ENCODE assay signal across 8 cellular contexts in genomic region chr14:23120405-23121251, GRCh38. TPM values are rescaled to one million over a fixed set of nuclear protein-coding genes. Genes with fewer than 3 reads are reported as not detected.
DNase-seq lines count a peak whose midpoint lies in the region; ATAC-seq and TF ChIP-seq lines count a peak whose summit lies in the region.

No MANE protein-coding gene starts in this region.

- 16 to 21% (median 19%) methylated on average over 9 of the region's 9 CpGs for WGBS in adrenal gland, 4 donors
- 17 to 20% (median 18%) methylated on average over 9 of the region's 9 CpGs for WGBS in heart left ventricle, 4 donors
- WGBS in psoas muscle, 3 donors: 17 to 21% (median 19%) methylated on average over 9 of the region's 9 CpGs

- H3K9me3 ChIP-seq in adrenal gland (replicated peaks in 1 of 3) (no peaks in the 10 kb centered on the region), heart left ventricle (no peaks in the 10 kb centered on the region), psoas muscle (no peaks in the 10 kb centered on the region), vagina (no peaks in the 10 kb centered on the region)

- peak; percentile 69 for ATAC-seq in HG02870 (IDR thresholded peaks at IDR 0.05; ENCODE audit: unreplicated experiment)
- ATAC-seq in heart left ventricle: peak; percentile 75 to 86 (median 80)
- peak; percentile 74 to 94 (median 82) for ATAC-seq in psoas muscle

- TF ChIP-seq POLR2A in adrenal gland (IDR thresholded peaks at IDR 0.05) (peak in 1 of 2 donors; percentile 43), heart left ventricle (IDR thresholded peaks at IDR 0.05) (no peak), vagina (IDR thresholded peaks at IDR 0.05) (peak in 1 of 2 donors; percentile 26)

- H3K27ac ChIP-seq in adrenal gland: peak overlapping the region in 2 of 5 donors; percentile 55 to 70
- peak overlapping the region in 5 of 12 donors; percentile 10 to 79 (median 15) for H3K27ac ChIP-seq in heart left ventricle
- H3K27ac ChIP-seq in psoas muscle: no peak overlapping the region
- H3K27ac ChIP-seq in vagina: peak overlapping the region; percentile 68

- H3K4me1 ChIP-seq in adrenal gland (replicated peaks in 1 of 2) (peaks cover 0 to 16% of the 10 kb centered on the region in 2 donors), heart left ventricle (peaks cover 0 to 31% (median 8%) of the 10 kb centered on the region in 12 donors), psoas muscle (peaks cover 20% of the 10 kb centered on the region), vagina (peaks cover 23% of the 10 kb centered on the region)

- H3K27me3 Mint-ChIP-seq in T-helper 1 cell treated with Interleukin-12 subunit alpha and Interleukin-12 subunit beta and Interleukin-4 antibody, amounts not matched to agents 30 μg/mL and 1 μg/mL, for 36 hours (ENCODE audit: low read depth): peaks cover 13% of the 10 kb centered on the region

- intact Hi-C loops in adrenal gland (cut with DNase I): loop anchor here (2.0 to 10.0 kb wide), 2 partner anchors 66 to 174 kb away; no protein-coding TSS in a partner anchor
- intact Hi-C loops in heart left ventricle (cut with DNase I): loop anchor here (1.0 to 10.0 kb wide), 12 partner anchors 37 to 254 kb away; partner anchors contain the start of genes SLC7A8 (in 2 of the 10), CMTM5 (in 1 of the 10), IL25 (in 1 of the 10) and PPP1R3E (in 1 of the 10)
- intact Hi-C loops in psoas muscle (cut with DNase I): loop anchor here (1.0 to 10.0 kb wide), 3 partner anchors 66 to 174 kb away; no protein-coding TSS in a partner anchor
- intact Hi-C loops in vagina (cut with DNase I): loop anchor here (2.0 kb wide), 1 partner anchor 66 kb away; no protein-coding TSS in a partner anchor

- peak overlapping the region; percentile 52 for H3K4me3 Mint-ChIP-seq in T-helper 1 cell treated with Interleukin-12 subunit alpha and Interleukin-12 subunit beta and Interleukin-4 antibody, amounts not matched to agents 30 μg/mL and 1 μg/mL, for 36 hours

- TF ChIP-seq CTCF in GM12864 (IDR thresholded peaks at IDR 0.05; ENCODE audit: low read depth, low read length, missing control alignments) (peak; percentile 99), adrenal gland (IDR thresholded peaks at IDR 0.05) (peak; percentile 100), heart left ventricle (IDR thresholded peaks at IDR 0.05) (peak; percentile 99 to 100 (median 100)), psoas muscle (IDR thresholded peaks at IDR 0.05) (peak; percentile 100), vagina (IDR thresholded peaks at IDR 0.05) (peak; percentile 99 to 100 (median 100))

- no peaks in the 10 kb centered on the region for H3K9me3 Mint-ChIP-seq in T-helper 1 cell treated with Interleukin-12 subunit alpha and Interleukin-12 subunit beta and Interleukin-4 antibody, amounts not matched to agents 30 μg/mL and 1 μg/mL, for 36 hours

- no peaks in the 10 kb centered on the region for H3K36me3 Mint-ChIP-seq in T-helper 1 cell treated with Interleukin-12 subunit alpha and Interleukin-12 subunit beta and Interleukin-4 antibody, amounts not matched to agents 30 μg/mL and 1 μg/mL, for 36 hours (ENCODE audit: low read depth)

- H3K4me3 ChIP-seq in GM12864 (ENCODE audit: low read depth, low read length) (no peak overlapping the region), adrenal gland (no peak overlapping the region), heart left ventricle (peak overlapping the region in 1 of 12 donors; percentile 34), psoas muscle (no peak overlapping the region), vagina (no peak overlapping the region)

- H3K36me3 ChIP-seq in adrenal gland (replicated peaks in 1 of 2) (no peaks in the 10 kb centered on the region), heart left ventricle (no peaks in the 10 kb centered on the region), psoas muscle (ENCODE audit: insufficient read depth in 1 of 2, low read depth in 1 of 2) (no peaks in the 10 kb centered on the region), vagina (no peaks in the 10 kb centered on the region)

- H3K4me1 Mint-ChIP-seq in T-helper 1 cell treated with Interleukin-12 subunit alpha and Interleukin-12 subunit beta and Interleukin-4 antibody, amounts not matched to agents 30 μg/mL and 1 μg/mL, for 36 hours (ENCODE audit: low read depth): peaks cover 25% of the 10 kb centered on the region

- H3K27me3 ChIP-seq in adrenal gland (no peaks in the 10 kb centered on the region), heart left ventricle (peaks cover 0 to 3% (median 0%) of the 10 kb centered on the region in 9 donors), psoas muscle (ENCODE audit: insufficient read depth in 3 of 3, low read length in 2 of 3) (no peaks in the 10 kb centered on the region), vagina (no peaks in the 10 kb centered on the region)

- peak overlapping the region; percentile 87 for H3K27ac Mint-ChIP-seq in T-helper 1 cell treated with Interleukin-12 subunit alpha and Interleukin-12 subunit beta and Interleukin-4 antibody, amounts not matched to agents 30 μg/mL and 1 μg/mL, for 36 hours

- peak; percentile 58 for DNase-seq in GM12864 (ENCODE audit: low read depth)
- peak; percentile 47 for DNase-seq in NCI-H187 treated with DMSO at 0.1 percent for 48 hours (lab: John Stamatoyannopoulos, UW)
- peak; percentile 88 to 97 (median 93) for DNase-seq in adrenal gland
- peak; percentile 88 to 94 (median 90) for DNase-seq in heart left ventricle
- DNase-seq in psoas muscle: peak; percentile 88 to 94
- no peak for DNase-seq in vagina (ENCODE audit: extremely low spot score in 2 of 2)

RNA-seq across cellular contexts. Expression of gene CEBPE, which starts 1.6 kb away (rescaled TPM):
- total RNA-seq in adrenal gland: under 1 TPM in 1 of 8 donors, not detected in 7; 0.15 TPM
- under 1 TPM in 2 of 3 donors, not detected in 1; 0.03 to 0.40 TPM for polyA plus RNA-seq in adrenal gland
- under 1 TPM in 3 of 9 donors, not detected in 6; 0.18 to 0.32 (median 0.24) TPM for total RNA-seq in heart left ventricle
- polyA plus RNA-seq in heart left ventricle: not detected
- under 1 TPM in 2 of 4 donors, not detected in 2; 0.17 to 0.22 TPM for total RNA-seq in psoas muscle
- under 1 TPM in 2 of 3 donors, not detected in 1; 0.03 to 0.19 TPM for polyA plus RNA-seq in psoas muscle
- total RNA-seq in vagina: not detected

RNA-seq across cellular contexts. Expression of gene CIROP, which starts 15.8 kb away (rescaled TPM):
- total RNA-seq in adrenal gland (not detected), heart left ventricle (not detected), psoas muscle (not detected), vagina (not detected)
- polyA plus RNA-seq in adrenal gland (not detected), heart left ventricle (not detected), psoas muscle (under 1 TPM in 1 of 3 donors, not detected in 2; 0.03 TPM)

RNA-seq across cellular contexts. Expression of gene C14orf119, which starts 25.3 kb away (rescaled TPM):
- total RNA-seq in adrenal gland (100 to 1,000 TPM in 1 of 8 donors, 10 to 100 TPM in 7; 23.9 to 206 (median 53.1) TPM), heart left ventricle (10 to 100 TPM; 15.3 to 35.9 (median 29.6) TPM), psoas muscle (10 to 100 TPM; 24.2 to 31.3 (median 27.0) TPM), vagina (13.8 TPM)
- polyA plus RNA-seq in adrenal gland (10 to 100 TPM; 28.0 to 52.9 (median 35.1) TPM), heart left ventricle (10 to 100 TPM in 1 of 2 donors, 1 to 10 TPM in 1; 8.1 to 47.7 TPM), psoas muscle (10 to 100 TPM; 23.2 to 65.3 (median 47.1) TPM)

RNA-seq across cellular contexts. Expression of gene ACIN1, which starts 25.7 kb away (rescaled TPM):
- total RNA-seq in adrenal gland: 100 to 1,000 TPM in 4 of 8 donors, 10 to 100 TPM in 4; 73.1 to 203 (median 111) TPM
- 100 to 1,000 TPM; 116 to 431 (median 258) TPM for polyA plus RNA-seq in adrenal gland
- total RNA-seq in heart left ventricle: 10 to 100 TPM; 42.0 to 91.2 (median 65.6) TPM
- polyA plus RNA-seq in heart left ventricle: 10 to 100 TPM; 46.2 to 71.5 TPM
- 10 to 100 TPM; 75.3 to 83.2 (median 82.2) TPM for total RNA-seq in psoas muscle
- 10 to 100 TPM; 45.2 to 57.6 (median 53.5) TPM for polyA plus RNA-seq in psoas muscle
- 121 TPM for total RNA-seq in vagina

Comparison
In these comparisons a context has a peak if more than half of its experiments do, and no peak if none do; other contexts are left out.
1. DNase-seq: peak in GM12864 (single experiment), NCI-H187 treated with DMSO at 0.1 percent for 48 hours (single experiment), adrenal gland (7 of 7), heart left ventricle (5 of 5) and psoas muscle (2 of 2); none in vagina (0 of 2).
2. Peak in every context shown above with its lines, with median percentiles within 50 percentile points of each other: CTCF ChIP-seq and ATAC-seq.